7 cellular contexts compared by ENCODE assay signal in the genomic region with DNA sequence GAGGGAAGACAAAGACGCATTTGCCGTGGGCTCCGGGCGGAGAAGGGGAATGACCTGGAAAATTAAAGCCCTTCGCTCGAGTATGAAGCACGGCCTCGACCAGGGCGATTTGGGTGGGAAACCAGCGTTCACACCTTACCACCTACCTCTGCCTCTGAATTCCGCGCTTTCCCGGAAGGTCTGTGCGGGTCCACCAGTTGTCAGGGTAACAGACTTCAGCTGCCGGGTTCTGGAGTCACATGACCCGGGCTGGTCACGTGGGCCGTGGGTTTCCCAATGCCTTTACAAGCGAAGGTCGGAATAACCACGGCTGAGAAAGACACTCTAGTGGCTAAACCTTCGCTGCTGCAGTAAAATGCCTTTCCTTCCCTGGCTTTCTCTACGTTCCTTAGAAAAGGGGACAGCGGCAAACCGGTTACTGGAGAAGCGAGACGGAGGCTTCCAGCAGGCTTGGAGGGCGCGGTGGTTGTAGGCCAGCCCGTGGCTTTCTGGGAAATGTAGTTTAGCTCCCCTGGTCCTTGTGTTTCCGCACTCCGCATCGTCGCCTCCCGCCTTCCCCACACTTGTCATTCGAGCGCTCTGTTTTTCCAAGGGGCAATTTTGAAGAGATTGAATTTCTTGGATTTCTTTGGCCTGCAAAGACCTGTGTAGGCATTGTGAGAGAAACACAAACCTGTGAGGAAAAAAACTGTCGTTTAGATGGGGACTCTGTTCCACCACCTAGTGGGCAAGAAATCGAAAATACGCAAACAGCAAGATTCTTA. TPM values are rescaled to one million over a fixed set of nuclear protein-coding genes. Genes with fewer than 3 reads are reported as not detected.
DNase-seq lines count a peak whose midpoint lies in the region; ATAC-seq, FAIRE-seq and TF ChIP-seq lines count a peak whose summit lies in the region.

A gene with protein sequence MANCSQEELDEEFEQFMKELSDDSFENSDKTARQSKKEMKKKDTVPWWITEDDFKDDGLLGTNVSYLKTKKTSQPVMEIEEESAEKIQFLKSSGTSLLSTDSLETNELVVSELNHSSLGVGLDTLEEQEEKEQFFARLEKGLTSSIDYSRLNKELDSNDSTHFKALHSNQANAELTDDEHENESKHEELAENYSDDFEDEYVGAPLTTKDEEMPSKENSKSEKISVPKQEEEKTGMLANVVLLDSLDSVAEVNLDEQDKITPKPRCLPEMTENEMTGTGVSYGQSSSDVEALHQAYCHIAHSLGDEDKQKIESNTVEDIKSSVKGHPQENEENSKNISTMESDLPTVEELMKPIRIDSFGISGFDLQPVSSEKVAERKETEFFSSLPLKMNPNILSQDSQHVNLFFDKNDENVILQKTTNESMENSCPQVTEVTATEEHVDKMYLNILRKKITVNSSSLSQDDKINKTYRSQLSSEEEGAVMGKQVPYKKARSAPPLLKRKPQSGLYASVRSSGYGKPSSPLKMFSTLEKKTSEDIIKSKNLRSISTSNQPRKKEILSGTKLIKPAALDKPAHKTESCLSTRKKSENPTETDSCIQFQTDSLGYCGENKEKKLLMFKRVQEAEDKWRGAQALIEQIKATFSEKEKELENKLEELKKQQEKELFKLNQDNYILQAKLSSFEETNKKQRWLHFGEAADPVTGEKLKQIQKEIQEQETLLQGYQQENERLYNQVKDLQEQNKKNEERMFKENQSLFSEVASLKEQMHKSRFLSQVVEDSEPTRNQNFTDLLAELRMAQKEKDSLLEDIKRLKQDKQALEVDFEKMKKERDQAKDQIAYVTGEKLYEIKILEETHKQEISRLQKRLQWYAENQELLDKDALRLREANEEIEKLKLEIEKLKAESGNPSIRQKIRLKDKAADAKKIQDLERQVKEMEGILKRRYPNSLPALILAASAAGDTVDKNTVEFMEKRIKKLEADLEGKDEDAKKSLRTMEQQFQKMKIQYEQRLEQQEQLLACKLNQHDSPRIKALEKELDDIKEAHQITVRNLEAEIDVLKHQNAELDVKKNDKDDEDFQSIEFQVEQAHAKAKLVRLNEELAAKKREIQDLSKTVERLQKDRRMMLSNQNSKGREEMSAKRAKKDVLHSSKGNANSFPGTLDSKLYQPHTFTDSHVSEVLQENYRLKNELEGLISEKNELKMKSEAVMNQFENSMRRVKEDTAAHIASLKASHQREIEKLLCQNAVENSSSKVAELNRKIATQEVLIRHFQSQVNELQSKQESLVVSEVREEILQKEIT (N-terminal part only) (minus strand): TSS at position 210 of the 764 bp plus-strand sequence. CDS start 1,250 bp downstream, outside the sequence.

- TF ChIP-seq RAD21 in GM12878 (IDR thresholded peaks at IDR 0.05; ENCODE audit: insufficient read depth, low read depth, low read length) = peak; percentile 28

- intact Hi-C loops in GM12878 (cut with micrococcal nuclease; ENCODE audit: unreplicated experiment) (no loop called here), sigmoid colon (cut with DNase I) (loop anchor here (5.0 kb wide), 2 partner anchors 345 to 370 kb away; a partner anchor contains a TSS)

- SMC1A ChIA-PET in GM12878 (lab: Charles Lee; ENCODE audit: uncharacterized antibody, unreplicated experiment) = interaction anchor here (1.0 to 2.8 kb wide), 16 partner anchors 9 to 1096 kb away, joined by 3 to 22 read pairs (median 4); no protein-coding TSS in a partner anchor

- peak; percentile 98 for ATAC-seq in GM18505 (IDR thresholded peaks at IDR 0.05; ENCODE audit: unreplicated experiment)
- peak; percentile 97 for ATAC-seq in HG02973 (IDR thresholded peaks at IDR 0.05; ENCODE audit: unreplicated experiment)
- peak; percentile 98 for ATAC-seq in GM12878

- peak within 1 kb of the TSS; percentile 86 for H3K4me2 ChIP-seq in GM12878 (ENCODE audit: control insufficient read depth, insufficient read depth)

- no peaks in the 10 kb centered on the region for H3K9me3 ChIP-seq in GM12878 (replicated peaks; ENCODE audit: control insufficient read depth, insufficient read depth, low read length)
- no peaks in the 10 kb centered on the region for H3K9me3 ChIP-seq in sigmoid colon

- no TSS peak for BruUV-seq in GM12878 (replicated peaks; lab: Mats Ljungman, UMichigan)

- H3K9ac ChIP-seq in GM12878 (ENCODE audit: control insufficient read depth, insufficient read depth, low read length) = peak within 1 kb of the TSS; percentile 68

- H3K27ac ChIP-seq in GM12878 (ENCODE audit: control insufficient read depth, insufficient read depth) = peak within 1 kb of the TSS; percentile 51
- peak within 1 kb of the TSS; percentile 77 to 92 (median 86) for H3K27ac ChIP-seq in sigmoid colon

- FAIRE-seq in GM12878 (lab: Jason Lieb, UNC) = peak; percentile 96

- POLR2A ChIA-PET in GM12878 (lab: Charles Lee) = no interaction called here

- TF ChIP-seq EP300 in GM12878 (IDR thresholded peaks at IDR 0.05; ENCODE audit: borderline replicate concordance in 1 of 2, control insufficient read depth in 1 of 2, low read depth in 2 of 2, low read length in 2 of 2) (no peak), sigmoid colon (IDR thresholded peaks at IDR 0.05) (no peak)

- DNase-seq in NCI-H1930 (lab: John Stamatoyannopoulos, UW) (peak; percentile 73 to 78), T-helper 9 cell (peak; percentile 88), GM12878 (ENCODE audit: low read depth, low spot score) (peak; percentile 79), iPS DF 4.7 (ENCODE audit: extremely low read depth, low spot score) (peak; percentile 78), sigmoid colon (peak; percentile 96)

- H3K36me3 ChIP-seq in GM12878 (ENCODE audit: control insufficient read depth in 2 of 2, insufficient read depth in 2 of 2, low read length in 1 of 2) = no peaks in the 10 kb centered on the region
- H3K36me3 ChIP-seq in sigmoid colon = no peaks in the 10 kb centered on the region

- in situ Hi-C loops in GM12878 (cut with MboI) = loop anchor here (10.0 kb wide), 1 partner anchor 613 kb away; no protein-coding TSS in a partner anchor

- H3K4me1 ChIP-seq in GM12878 (ENCODE audit: control insufficient read depth, insufficient read depth, low read length) (no peaks in the 10 kb centered on the region), sigmoid colon (peaks cover 0 to 17% (median 7%) of the 10 kb centered on the region in 4 donors)

- no peaks in the 10 kb centered on the region for H3K79me2 ChIP-seq in GM12878 (ENCODE audit: control insufficient read depth, insufficient read depth, low read length)

- 1% methylated on average over 40 of the region's 40 CpGs for WGBS in GM12878 (ENCODE audit: insufficient coverage, insufficient replicate concordance, low lambda C conversion rate, missing lambda C conversion rate)
- 0% methylated on average over 40 of the region's 40 CpGs for WGBS in sigmoid colon, 2 donors

- no peak for TF ChIP-seq POLR2A in GM18505 (IDR thresholded peaks at IDR 0.05; ENCODE audit: borderline replicate concordance, extremely low read depth, insufficient read depth, insufficient read length)
- peak; percentile 52 for TF ChIP-seq POLR2A in GM12878 (IDR thresholded peaks at IDR 0.05; ENCODE audit: low read depth, low read length)
- no peak for TF ChIP-seq POLR2A in sigmoid colon (IDR thresholded peaks at IDR 0.05)

- TF ChIP-seq CTCF in GM12878 (IDR thresholded peaks at IDR 0.05 in 2 of 3, conservative IDR thresholded peaks at IDR 0.05 in 1 of 3; ENCODE audit: control insufficient read depth in 2 of 3, extremely low read depth in 1 of 3, insufficient read depth in 1 of 3, low read depth in 3 of 3, low read length in 3 of 3) = peak; percentile 59 to 69 (median 60)
- TF ChIP-seq CTCF in sigmoid colon (IDR thresholded peaks at IDR 0.05) = peak; percentile 66 to 84 (median 75)

- no peaks in the 10 kb centered on the region for H4K20me1 ChIP-seq in GM12878 (ENCODE audit: control insufficient read depth, insufficient read depth)

- RAD21 ChIA-PET in GM12878 (lab: Charles Lee; ENCODE audit: unreplicated experiment) = interaction anchor here (0.6 to 2.8 kb wide), 16 partner anchors 12 to 1095 kb away, joined by 3 to 19 read pairs (median 3); a partner anchor contains a TSS

- H3K4me3 ChIP-seq in GM12878 (peak within 1 kb of the TSS; percentile 95), sigmoid colon (peak within 1 kb of the TSS; percentile 76 to 85 (median 78))

- peak within 1 kb of the TSS; percentile 100 for H2AFZ ChIP-seq in GM12878 (ENCODE audit: control insufficient read depth, low read depth, low read length)

- H3K27me3 ChIP-seq in GM12878 (replicated peaks in 1 of 2; ENCODE audit: control insufficient read depth in 2 of 2, insufficient read depth in 2 of 2, low read length in 1 of 2) = no peaks in the 10 kb centered on the region
- no peaks in the 10 kb centered on the region for H3K27me3 ChIP-seq in sigmoid colon

- CTCF ChIA-PET in GM12878 (lab: Yijun Ruan, JAX) = interaction anchor here (0.8 to 10.1 kb wide), 32 partner anchors 8 to 1161 kb away, joined by 3 to 153 read pairs (median 4); a partner anchor contains a TSS

TF ChIP-seq in GM12878, 131 proteins besides CTCF, POLR2A, EP300 and RAD21 (continues in another document):
- TF ChIP-seq CBX5 (IDR thresholded peaks at IDR 0.05; ENCODE audit: low read depth) (no peak), STAT1 (conservative IDR thresholded peaks at IDR 0.05) (no peak), KAT2A (conservative IDR thresholded peaks at IDR 0.05; ENCODE audit: control insufficient read depth, low read depth, low read length) (no peak), BACH1 (IDR thresholded peaks at IDR 0.05; ENCODE audit: borderline replicate concordance) (no peak), SREBF2 (IDR thresholded peaks at IDR 0.05; ENCODE audit: low read length) (no peak), CEBPB (IDR thresholded peaks at IDR 0.05; ENCODE audit: borderline replicate concordance in 1 of 2, low read depth in 2 of 2, low read length in 2 of 2) (no peak), ZZZ3 (IDR thresholded peaks at IDR 0.05; ENCODE audit: control insufficient read depth, insufficient read length, low read depth) (no peak)

RNA-seq across cellular contexts. Expression of the gene that starts here (rescaled TPM):
- 25.8 and 29.2 TPM in 2 replicates for total RNA-seq in GM12878 (2013; cell fraction: nucleolus; rRNA removed)
- total RNA-seq in GM12878 (2014; rRNA removed) = 4.3 TPM in 2 replicates
- 7.4 and 8.6 TPM in 2 replicates for total RNA-seq in GM12878 (2014; rRNA removed; fragmentation: Illumina TruSeq; extraction: Trizol)
- total RNA-seq in GM12878 (2021) = 4.3 and 4.9 TPM in 2 replicates
- 1.4 TPM for polyA plus RNA-seq in GM12878 (2011; ENCODE audit: low read depth)
- polyA plus RNA-seq in GM12878 (2011; rRNA removed) = 5.5 and 10.7 TPM in 2 replicates
- polyA plus RNA-seq in GM12878 (2011; cell fraction: cytosol; rRNA removed) = 0.97 and 1.0 TPM in 2 replicates
- 6.9 and 9.4 TPM in 2 replicates for polyA plus RNA-seq in GM12878 (2011; cell fraction: nucleus; rRNA removed)
- 3.2 and 3.7 TPM in 2 replicates for polyA plus RNA-seq in GM12878 (2012)
- polyA plus RNA-seq in GM12878 (2014; fragmentation: Illumina TruSeq; extraction: Trizol) = 7.9 and 9.7 TPM in 2 replicates
- 1 to 10 TPM; 2.7 to 2.8 TPM for polyA plus RNA-seq in GM12878 (2014; fragmentation: Nextera tagmentation; extraction: Ambion mirVana)
- polyA plus RNA-seq in GM12878 (2014; rRNA removed) = 2.9 and 3.5 TPM in 2 replicates
- 1 to 10 TPM; 4.7 to 5.0 TPM for polyA plus RNA-seq in GM12878 (2016; fragmentation: Nextera tagmentation; extraction: Ambion mirVana)
- polyA minus RNA-seq in GM12878 (2011; rRNA and poly(A)+ RNA removed) = 2.0 and 2.2 TPM in 2 replicates
- polyA minus RNA-seq in GM12878 (2011; cell fraction: cytosol; rRNA and poly(A)+ RNA removed) = 1.5 and 2.0 TPM in 2 replicates
- polyA minus RNA-seq in GM12878 (2011; cell fraction: nucleus; rRNA and poly(A)+ RNA removed) = 3.6 and 4.9 TPM in 2 replicates
- 10 to 100 TPM; 12.4 to 18.6 (median 17.1) TPM for total RNA-seq in sigmoid colon
- polyA plus RNA-seq in sigmoid colon = 1 to 10 TPM; 1.8 to 5.2 (median 3.2) TPM

Comparison
In these comparisons a context has a peak if more than half of its experiments do, and no peak if none do; other contexts are left out.
1. Peak in every context shown above with its lines: DNase-seq, ATAC-seq, H3K4me3 ChIP-seq and H3K27ac ChIP-seq.